ENCODE assay signal across 19 cellular contexts in the genomic region with DNA sequence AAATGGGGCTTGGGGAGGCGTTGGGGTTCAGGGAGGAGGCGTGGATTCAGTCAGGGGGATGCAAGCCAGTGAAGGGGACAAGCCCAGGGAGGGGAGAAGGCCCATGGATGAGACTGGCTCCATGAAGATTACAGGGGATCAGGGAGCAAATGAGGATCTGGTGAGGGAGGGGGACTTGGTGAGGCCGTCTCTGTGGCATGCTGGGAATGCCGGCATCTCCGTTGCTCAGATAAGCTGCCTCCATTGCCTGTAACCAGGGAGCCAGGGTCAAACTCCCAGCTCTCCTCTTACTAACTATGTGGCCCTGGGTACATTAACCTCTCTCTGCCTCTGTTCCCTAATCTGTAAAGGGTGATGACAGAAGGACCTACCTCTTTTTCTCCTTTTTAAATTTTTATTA. TPM values are rescaled to one million over a fixed set of nuclear protein-coding genes. Genes with fewer than 3 reads are reported as not detected.
DNase-seq lines count a peak whose midpoint lies in the region; ATAC-seq and TF ChIP-seq lines count a peak whose summit lies in the region.
"Had no signal": no experiment of that assay in that cellular context is flagged by ENCODE, and none has a peak within 500 bp of the region (broad histone marks: within the 10 kb centered on the region; RNA-seq: fewer than 3 reads in every experiment).

No MANE protein-coding gene starts in this region.

- H3K9me3 ChIP-seq in BLaER1 treated with 17β-estradiol and CSF1 and Interleukin-3, amounts not matched to agents 10 nM and 100 nM (replicated peaks in 1 of 11): no peaks in the 10 kb centered on the region
- no peaks in the 10 kb centered on the region for H3K9me3 ChIP-seq in CD4-positive, alpha-beta memory T cell (ENCODE audit: control insufficient read depth in 1 of 2, low read length in 2 of 2)
- no peaks in the 10 kb centered on the region for H3K9me3 ChIP-seq in adipocyte (ENCODE audit: control insufficient read depth, low read length)
- H3K9me3 ChIP-seq in naive thymus-derived CD4-positive, alpha-beta T cell (ENCODE audit: control insufficient read depth in 2 of 3, low read length in 3 of 3): no peaks in the 10 kb centered on the region
- no peaks in the 10 kb centered on the region for H3K9me3 ChIP-seq in adrenal gland (replicated peaks in 1 of 3)
- H3K9me3 ChIP-seq: BE2C, esophagus squamous epithelium, pancreas had no signal

- peak overlapping the region in 6 of 7 donors; percentile 77 to 93 (median 90) for H3K27ac Mint-ChIP-seq in CD4-positive, alpha-beta memory T cell
- H3K27ac Mint-ChIP-seq in naive thymus-derived CD4-positive, alpha-beta T cell: peak overlapping the region; percentile 58 to 99 (median 97)
- H3K27ac Mint-ChIP-seq: type B pancreatic cell had no signal

- H3K36me3 ChIP-seq in BLaER1 treated with 17β-estradiol and CSF1 and Interleukin-3, amounts not matched to agents 10 nM and 100 nM: peaks cover 62 to 88% (median 74%) of the 10 kb centered on the region in 11 experiments
- peaks cover 23% of the 10 kb centered on the region for H3K36me3 ChIP-seq in CD4-positive, alpha-beta memory T cell (ENCODE audit: insufficient read depth, low read length)
- H3K36me3 ChIP-seq in adipocyte (ENCODE audit: control insufficient read depth, insufficient read depth, low read length, severe bottlenecking) (peaks cover 62% of the 10 kb centered on the region), adrenal gland (replicated peaks in 1 of 2) (peaks cover 0 to 38% of the 10 kb centered on the region in 2 donors)
- peaks cover 0 to 61% (median 3%) of the 10 kb centered on the region in 3 experiments for H3K36me3 ChIP-seq in naive thymus-derived CD4-positive, alpha-beta T cell (ENCODE audit: control insufficient read depth in 2 of 3, insufficient read depth in 3 of 3, low read length in 3 of 3)

- TF ChIP-seq CTCF in adrenal gland (IDR thresholded peaks at IDR 0.05): no peak

- intact Hi-C loops in CD4-positive, alpha-beta memory T cell (cut with micrococcal nuclease): loop anchor here (5.0 kb wide), 1 partner anchor 37 kb away; a partner anchor contains a TSS
- intact Hi-C loops in naive thymus-derived CD4-positive, alpha-beta T cell (cut with micrococcal nuclease): loop anchor here in 1 of 2 donors (5.0 kb wide), 1 partner anchor 248 kb away; a partner anchor contains a TSS
- intact Hi-C loops in adrenal gland (cut with DNase I): loop anchor here in 1 of 2 donors (2.0 kb wide), 1 partner anchor 106 kb away; no protein-coding TSS in a partner anchor

- CTCF ChIA-PET in CD4-positive, alpha-beta memory T cell (lab: Charles Lee; ENCODE audit: partially characterized antibody): interaction anchor here (0.7 to 17.0 kb wide), 28 partner anchors 8 to 259 kb away, joined by 3 to 614 read pairs (median 10); a partner anchor contains a TSS
- CTCF ChIA-PET in naive thymus-derived CD4-positive, alpha-beta T cell (lab: Charles Lee): interaction anchor here (0.7 to 14.8 kb wide), 19 partner anchors 9 to 253 kb away, joined by 3 to 416 read pairs (median 7); a partner anchor contains a TSS

- TF ChIP-seq POLR2A in adrenal gland (IDR thresholded peaks at IDR 0.05): no peak

- no peaks in the 10 kb centered on the region for H3K27me3 Mint-ChIP-seq in CD4-positive, alpha-beta memory T cell
- no peaks in the 10 kb centered on the region for H3K27me3 Mint-ChIP-seq in naive thymus-derived CD4-positive, alpha-beta T cell
- H3K27me3 Mint-ChIP-seq: type B pancreatic cell had no signal

- H3K4me3 Mint-ChIP-seq in CD4-positive, alpha-beta memory T cell: no peak overlapping the region
- H3K4me3 Mint-ChIP-seq in naive thymus-derived CD4-positive, alpha-beta T cell: peak overlapping the region in 1 of 10 donors; percentile 49
- H3K4me3 Mint-ChIP-seq: type B pancreatic cell had no signal

- no peak overlapping the region for H3K4me3 ChIP-seq in BLaER1 treated with 17β-estradiol and CSF1 and Interleukin-3, amounts not matched to agents 10 nM and 100 nM
- no peak overlapping the region for H3K4me3 ChIP-seq in CD4-positive, alpha-beta memory T cell (ENCODE audit: low read length in 2 of 2)
- no peak overlapping the region for H3K4me3 ChIP-seq in adipocyte (ENCODE audit: low read length)
- no peak overlapping the region for H3K4me3 ChIP-seq in naive thymus-derived CD4-positive, alpha-beta T cell (ENCODE audit: low read length)
- no peak overlapping the region for H3K4me3 ChIP-seq in adrenal gland
- H3K4me3 ChIP-seq: dorsolateral prefrontal cortex, esophagus squamous epithelium, pancreas had no signal

- H4K20me1 ChIP-seq in BLaER1 treated with 17β-estradiol and CSF1 and Interleukin-3, amounts not matched to agents 10 nM and 100 nM: peaks cover 0 to 95% (median 25%) of the 10 kb centered on the region in 11 experiments; a peak in 18 of 22 replicates

- no peaks in the 10 kb centered on the region for H3K27me3 ChIP-seq in BLaER1 treated with 17β-estradiol and CSF1 and Interleukin-3, amounts not matched to agents 10 nM and 100 nM
- H3K27me3 ChIP-seq in CD4-positive, alpha-beta memory T cell (ENCODE audit: insufficient read depth, low read length): no peaks in the 10 kb centered on the region
- H3K27me3 ChIP-seq in adipocyte (replicated peaks; ENCODE audit: control insufficient read depth, insufficient read depth, low read length) (no peaks in the 10 kb centered on the region), adrenal gland (no peaks in the 10 kb centered on the region)
- no peaks in the 10 kb centered on the region for H3K27me3 ChIP-seq in naive thymus-derived CD4-positive, alpha-beta T cell (ENCODE audit: control insufficient read depth in 2 of 2, insufficient read depth in 2 of 2, low read length in 2 of 2)
- H3K27me3 ChIP-seq: BE2C, dorsolateral prefrontal cortex, esophagus squamous epithelium, pancreas had no signal

- peaks cover 33 to 54% (median 45%) of the 10 kb centered on the region in 4 donors for H3K4me1 Mint-ChIP-seq in CD4-positive, alpha-beta memory T cell
- peaks cover 35 to 66% (median 50%) of the 10 kb centered on the region in 7 donors for H3K4me1 Mint-ChIP-seq in naive thymus-derived CD4-positive, alpha-beta T cell

- H3K27ac ChIP-seq in BLaER1 treated with 17β-estradiol and CSF1 and Interleukin-3, amounts not matched to agents 10 nM and 100 nM: peak overlapping the region in 6 of 11 experiments; percentile 23 to 82 (median 44); a peak in 10 of 22 replicates
- no peak overlapping the region for H3K27ac ChIP-seq in CD4-positive, alpha-beta memory T cell (ENCODE audit: low read depth, low read length)
- H3K27ac ChIP-seq in naive thymus-derived CD4-positive, alpha-beta T cell (ENCODE audit: low read depth, low read length): peak overlapping the region; percentile 70
- H3K27ac ChIP-seq in adrenal gland: no peak overlapping the region
- H3K27ac ChIP-seq: pancreas had no signal

- no peak for ATAC-seq in naive thymus-derived CD4-positive, alpha-beta T cell
- ATAC-seq in HG03139 (IDR thresholded peaks at IDR 0.05; ENCODE audit: unreplicated experiment) (no peak), HG03135 (IDR thresholded peaks at IDR 0.05; ENCODE audit: unreplicated experiment) (no peak), GM21717 (IDR thresholded peaks at IDR 0.05; ENCODE audit: unreplicated experiment) (no peak)

- H3K9me3 Mint-ChIP-seq in CD4-positive, alpha-beta memory T cell: peaks cover 0 to 1% (median 0%) of the 10 kb centered on the region in 8 donors
- H3K9me3 Mint-ChIP-seq in naive thymus-derived CD4-positive, alpha-beta T cell: no peaks in the 10 kb centered on the region
- H3K9me3 Mint-ChIP-seq: type B pancreatic cell had no signal

- no peak for DNase-seq in CD4-positive, alpha-beta memory T cell
- DNase-seq in adipocyte (ENCODE audit: low read depth) (peak; percentile 6), adrenal gland (no peak)
- peak in 1 of 9 donors; percentile 3 for DNase-seq in naive thymus-derived CD4-positive, alpha-beta T cell
- DNase-seq: activated effector memory CD4-positive, alpha-beta T cell treated with Interleukin-2 at 50 U/mL for 16 hours; esophagus squamous epithelium; glutamatergic neuron; MV-4-11; NCI-H2029 treated with DMSO at 0.1 percent for 48 hours; NCI-H526 treated with DMSO at 0.1 percent for 48 hours; stimulated activated naive CD4-positive, alpha-beta T cell had no signal

- POLR2A ChIA-PET in CD4-positive, alpha-beta memory T cell (lab: Charles Lee; ENCODE audit: partially characterized antibody): interaction anchor here (0.6 to 9.1 kb wide), 8 partner anchors 54 to 289 kb away, joined by 3 to 118 read pairs (median 4); no protein-coding TSS in a partner anchor
- POLR2A ChIA-PET in naive thymus-derived CD4-positive, alpha-beta T cell (lab: Charles Lee): interaction anchor here (0.6 to 8.5 kb wide), 7 partner anchors 63 to 136 kb away, joined by 3 to 119 read pairs (median 9); a partner anchor contains a TSS

- peaks cover 20 to 58% of the 10 kb centered on the region in 2 donors for H3K36me3 Mint-ChIP-seq in CD4-positive, alpha-beta memory T cell
- H3K36me3 Mint-ChIP-seq in naive thymus-derived CD4-positive, alpha-beta T cell: peaks cover 4 to 22% (median 20%) of the 10 kb centered on the region in 5 donors

- WGBS in adrenal gland, 4 donors: 59 to 78% (median 70%) methylated on average over 5 of the region's 5 CpGs

- peak overlapping the region in 6 of 11 experiments; percentile 29 to 54 (median 34); a peak in 7 of 22 replicates for H3K9ac ChIP-seq in BLaER1 treated with 17β-estradiol and CSF1 and Interleukin-3, amounts not matched to agents 10 nM and 100 nM
- H3K9ac ChIP-seq in adipocyte (ENCODE audit: low read length): no peak overlapping the region

- peaks cover 35 to 81% (median 71%) of the 10 kb centered on the region in 10 experiments for H3K4me1 ChIP-seq in BLaER1 treated with 17β-estradiol and CSF1 and Interleukin-3, amounts not matched to agents 10 nM and 100 nM
- peaks cover 46% of the 10 kb centered on the region for H3K4me1 ChIP-seq in CD4-positive, alpha-beta memory T cell (ENCODE audit: insufficient read depth, low read length)
- no peaks in the 10 kb centered on the region for H3K4me1 ChIP-seq in adipocyte (ENCODE audit: control insufficient read depth, insufficient read depth, low read length)
- peaks cover 33 to 52% of the 10 kb centered on the region in 2 donors for H3K4me1 ChIP-seq in naive thymus-derived CD4-positive, alpha-beta T cell (ENCODE audit: control insufficient read depth in 2 of 2, insufficient read depth in 2 of 2, low read length in 2 of 2)
- no peaks in the 10 kb centered on the region for H3K4me1 ChIP-seq in adrenal gland (replicated peaks in 1 of 2)
- H3K4me1 ChIP-seq: pancreas had no signal

- H3K4me2 ChIP-seq in BLaER1 treated with 17β-estradiol and CSF1 and Interleukin-3, amounts not matched to agents 10 nM and 100 nM: peak overlapping the region in 2 of 11 experiments; percentile 50 to 64; a peak in 3 of 22 replicates

RNA-seq across cellular contexts. Expression of a gene that starts 38.7 kb away (rescaled TPM):
- under 1 TPM; 0.15 to 0.22 TPM for total RNA-seq in CD4-positive, alpha-beta memory T cell
- under 1 TPM; 0.10 to 0.30 TPM for polyA plus RNA-seq in CD4-positive, alpha-beta memory T cell
- total RNA-seq in naive thymus-derived CD4-positive, alpha-beta T cell: under 1 TPM; 0.15 to 0.58 (median 0.27) TPM
- under 1 TPM in 1 of 2 donors, not detected in 1; 0.40 TPM for polyA plus RNA-seq in naive thymus-derived CD4-positive, alpha-beta T cell
- total RNA-seq in adrenal gland: 1 to 10 TPM in 4 of 8 donors, under 1 TPM in 4; 0.32 to 3.7 (median 1.1) TPM
- polyA plus RNA-seq in adrenal gland: 1 to 10 TPM; 1.5 to 4.3 (median 3.1) TPM

Comparison
In these comparisons a context has a peak if more than half of its experiments do, and no peak if none do; other contexts are left out.
1. H3K27ac ChIP-seq: peak in BLaER1 treated with 17β-estradiol and CSF1 and Interleukin-3, amounts not matched to agents 10 nM and 100 nM (6 of 11) and naive thymus-derived CD4-positive, alpha-beta T cell (single experiment); none in CD4-positive, alpha-beta memory T cell (single experiment) and adrenal gland (0 of 5).